ENCODE assay signal across 18 cellular contexts in genomic region chr16:22235839-22236745, GRCh38. TPM values are rescaled to one million over a fixed set of nuclear protein-coding genes. Genes with fewer than 3 reads are reported as not detected.
DNase-seq lines count a peak whose midpoint lies in the region; ATAC-seq, FAIRE-seq and TF ChIP-seq lines count a peak whose summit lies in the region.
"Had no signal": no experiment of that assay in that cellular context is flagged by ENCODE, and none has a peak within 500 bp of the region (broad histone marks: within the 10 kb centered on the region; RNA-seq: fewer than 3 reads in every experiment).

No MANE protein-coding gene starts in this region.

- intact Hi-C loops in HepG2 (cut with micrococcal nuclease; ENCODE audit: unreplicated experiment) (loop anchor here (10.0 kb wide), 1 partner anchor 49 kb away; no protein-coding TSS in a partner anchor), right lobe of liver (cut with DNase I) (no loop called here)

- CTCF ChIA-PET in HepG2 (lab: Yijun Ruan, JAX; ENCODE audit: low intra/inter-chr PET ratio, low total read pairs): no interaction called here

- TF ChIP-seq EP300 in HepG2 (IDR thresholded peaks at IDR 0.05; ENCODE audit: low read depth in 2 of 2, low read length in 2 of 2) (no peak), HepG2 (CRISPR knock-in tag; IDR thresholded peaks at IDR 0.05; ENCODE audit: borderline replicate concordance) (no peak)

- TF ChIP-seq POLR2A in HepG2 (IDR thresholded peaks at IDR 0.05; ENCODE audit: insufficient read depth in 1 of 2, low read depth in 2 of 2, low read length in 2 of 2) (no peak), right lobe of liver (IDR thresholded peaks at IDR 0.05) (no peak)

- H3K79me2 ChIP-seq in HepG2 (ENCODE audit: insufficient read depth, low read length): peaks cover 2% of the 10 kb centered on the region

- WGBS in HepG2 (ENCODE audit: low lambda C conversion rate): 95% methylated on average over 9 of the region's 9 CpGs
- 48% methylated on average over 8 of the region's 9 CpGs for WGBS in right lobe of liver (ENCODE audit: insufficient coverage, low coverage, low lambda C conversion rate, missing lambda C conversion rate)

- no peak overlapping the region for H3K4me3 ChIP-seq in HepG2 (replicated peaks in 1 of 3; ENCODE audit: insufficient read depth in 1 of 3, low read depth in 2 of 3, low read length in 3 of 3)
- H3K4me3 ChIP-seq in right lobe of liver: no peak overlapping the region

- no peak for FAIRE-seq in HepG2 (lab: Jason Lieb, UNC)
- FAIRE-seq: urothelium cell line had no signal

- H3K4me1 Mint-ChIP-seq in T-helper 17 cell: peaks cover 15% of the 10 kb centered on the region

- no peak overlapping the region for H3K4me2 ChIP-seq in HepG2 (ENCODE audit: low read depth, low read length)

- no peak for DNase-seq in HepG2 (ENCODE audit: low spot score)
- DNase-seq in right lobe of liver: no peak
- peak; percentile 21 for DNase-seq in fibroblast of gingiva (ENCODE audit: low read depth)
- DNase-seq in myocyte (ENCODE audit: low read depth): peak; percentile 62
- no peak for DNase-seq in NOMO-1 treated with dmso at 0.1 percent for 144 hours (lab: John Stamatoyannopoulos, UW; ENCODE audit: unreplicated experiment)
- no peak for DNase-seq in T-helper 17 cell
- DNase-seq in SKM-1 treated with dmso at 0.1 percent for 144 hours (lab: John Stamatoyannopoulos, UW; ENCODE audit: unreplicated experiment): no peak
- DNase-seq: ACHN; activated CD4-positive, alpha-beta T cell treated with anti-CD3 and anti-CD28 coated beads for 1 hour; activated effector memory CD4-positive, alpha-beta T cell treated with anti-CD3 and anti-CD28 coated beads, Interleukin-2, amount 50 U/mL, for 16 hours; CD8-positive, alpha-beta memory T cell; HFFc6; NCI-H1436 treated with DMSO at 0.1 percent for 48 hours; NCI-H345 had no signal

- POLR2A ChIA-PET in HepG2 (lab: Yijun Ruan, JAX): no interaction called here

- H3K36me3 ChIP-seq in HepG2 (replicated peaks in 1 of 2; ENCODE audit: control insufficient read depth in 1 of 2, insufficient read depth in 2 of 2, low read length in 2 of 2) (peaks cover 15 to 22% of the 10 kb centered on the region in 2 experiments), right lobe of liver (no peaks in the 10 kb centered on the region)

- ATAC-seq in HepG2 (no peak), right lobe of liver (no peak), HG02981 (IDR thresholded peaks at IDR 0.05; ENCODE audit: unreplicated experiment) (no peak), T-helper 17 cell (no peak)
- ATAC-seq: stimulated activated memory B cell treated with anti-CD40 and anti-IgM and Interleukin-4, amounts not matched to agents 10 μg/mL and 1 μg/mL and 100 μg/mL, for 72 hours had no signal

- TF ChIP-seq RAD21 in HepG2 (CRISPR knock-in tag; IDR thresholded peaks at IDR 0.05): no peak

- H3K9ac ChIP-seq in HepG2 (ENCODE audit: insufficient read depth, low read depth, low read length): no peak overlapping the region

- no peaks in the 10 kb centered on the region for H4K20me1 ChIP-seq in HepG2 (ENCODE audit: insufficient read depth, low read length)

- no peaks in the 10 kb centered on the region for H3K27me3 ChIP-seq in HepG2 (ENCODE audit: control insufficient read depth in 1 of 2, insufficient read depth in 2 of 2, low read length in 2 of 2)
- no peaks in the 10 kb centered on the region for H3K27me3 ChIP-seq in right lobe of liver

- no peaks in the 10 kb centered on the region for H3K36me3 Mint-ChIP-seq in T-helper 17 cell (ENCODE audit: low read depth)

- H3K4me1 ChIP-seq in HepG2 (ENCODE audit: insufficient read depth, low read length) (peaks cover 18% of the 10 kb centered on the region), right lobe of liver (peaks cover 0 to 26% (median 9%) of the 10 kb centered on the region in 4 donors)

- no peaks in the 10 kb centered on the region for H3K27me3 Mint-ChIP-seq in T-helper 17 cell
- H3K27me3 Mint-ChIP-seq: CD8-positive, alpha-beta memory T cell; dendritic cell treated with granulocyte-macrophage colony-stimulating factor and Interleukin-4, amounts not matched to agents 40 ng/mL and 50 ng/mL, for 4 days; stimulated activated memory B cell treated with anti-CD40 and anti-IgM and Interleukin-4, amounts not matched to agents 10 μg/mL and 1 μg/mL and 100 μg/mL, for 72 hours had no signal

- no peak overlapping the region for H2AFZ ChIP-seq in HepG2 (ENCODE audit: low read length)

- no peak overlapping the region for H3K4me3 Mint-ChIP-seq in T-helper 17 cell
- H3K4me3 Mint-ChIP-seq: CD8-positive, alpha-beta memory T cell; dendritic cell treated with granulocyte-macrophage colony-stimulating factor and Interleukin-4, amounts not matched to agents 40 ng/mL and 50 ng/mL, for 4 days; HFFc6; stimulated activated memory B cell treated with anti-CD40 and anti-IgM and Interleukin-4, amounts not matched to agents 10 μg/mL and 1 μg/mL and 100 μg/mL, for 72 hours had no signal

- BruUV-seq in HepG2 (replicated peaks; lab: Mats Ljungman, UMichigan): no TSS peak

- H3K9me3 ChIP-seq in HepG2 (ENCODE audit: low read length) (no peaks in the 10 kb centered on the region), right lobe of liver (no peaks in the 10 kb centered on the region), T-helper 17 cell (ENCODE audit: control insufficient read depth, low read length, poor library complexity, severe bottlenecking) (no peaks in the 10 kb centered on the region)

- H3K27ac Mint-ChIP-seq in T-helper 17 cell: no peak overlapping the region
- H3K27ac Mint-ChIP-seq: dendritic cell treated with granulocyte-macrophage colony-stimulating factor and Interleukin-4, amounts not matched to agents 40 ng/mL and 50 ng/mL, for 4 days; HFFc6; stimulated activated memory B cell treated with anti-CD40 and anti-IgM and Interleukin-4, amounts not matched to agents 10 μg/mL and 1 μg/mL and 100 μg/mL, for 72 hours had no signal

- H3K27ac ChIP-seq in HepG2 (ENCODE audit: extremely low read length, insufficient read depth, low read length) (no peak overlapping the region), right lobe of liver (no peak overlapping the region)

- TF ChIP-seq CTCF in HepG2 (CRISPR knock-in tag; IDR thresholded peaks at IDR 0.05) (no peak), right lobe of liver (IDR thresholded peaks at IDR 0.05) (no peak)

- in situ Hi-C loops in HepG2 (cut with HindIII; ENCODE audit: extremely low pct_ligation_motif_present, low pct_unique_long_range_greater_than_20kb): no loop called here

TF ChIP-seq in HepG2, 621 proteins besides CTCF, POLR2A, EP300 and RAD21:
- TF ChIP-seq FLYWCH1 (CRISPR knock-in tag; IDR thresholded peaks at IDR 0.05): 0 out of 2 replicates have a peak, but pooled peaks have one; percentile 52
- peak; percentile 94 for TF ChIP-seq ZNF121 (CRISPR knock-in tag; IDR thresholded peaks at IDR 0.05)
- peak; percentile 83 for TF ChIP-seq CEBPB (IDR thresholded peaks at IDR 0.05; ENCODE audit: borderline replicate concordance, low read depth, low read length)
- no peak for TF ChIP-seq RNF2 (conservative IDR thresholded peaks at IDR 0.05; ENCODE audit: low read depth)
- TF ChIP-seq HNRNPL (IDR thresholded peaks at IDR 0.05; ENCODE audit: low read depth, low read length): no peak

RNA-seq across cellular contexts. Expression of gene EEF2K, which starts 30.0 kb away (rescaled TPM):
- 14.3 and 23.8 TPM in 2 replicates for total RNA-seq in HepG2 (2016; rRNA removed; fragmentation: Illumina TruSeq; extraction: Trizol)
- total RNA-seq in HepG2 (2016; cell fraction: cytosol; rRNA removed; fragmentation: Illumina TruSeq; extraction: Trizol; ENCODE audit: low read depth): 3.2 and 3.4 TPM in 2 replicates
- total RNA-seq in HepG2 (2016; cell fraction: insoluble cytoplasmic fraction; rRNA removed; fragmentation: Illumina TruSeq; extraction: Trizol): 12.5 and 22.8 TPM in 2 replicates
- 8.3 and 8.6 TPM in 2 replicates for total RNA-seq in HepG2 (2016; cell fraction: membrane; rRNA removed; fragmentation: Illumina TruSeq; extraction: Trizol)
- 20.0 and 25.8 TPM in 2 replicates for total RNA-seq in HepG2 (2016; cell fraction: nucleus; rRNA removed; fragmentation: Illumina TruSeq; extraction: Trizol)
- 20.0 and 22.0 TPM in 2 replicates for polyA plus RNA-seq in HepG2 (2011; rRNA removed)
- 7.4 and 8.9 TPM in 2 replicates for polyA plus RNA-seq in HepG2 (2011; cell fraction: cytosol; rRNA removed)
- 47.8 and 56.1 TPM in 2 replicates for polyA plus RNA-seq in HepG2 (2011; cell fraction: nucleus; rRNA removed)
- 11.0 and 12.1 TPM in 2 replicates for polyA plus RNA-seq in HepG2 (2012)
- 1.1 and 1.2 TPM in 2 replicates for polyA plus RNA-seq in HepG2 (2016; cell fraction: cytosol; fragmentation: Illumina TruSeq; extraction: Trizol; ENCODE audit: low read depth)
- 8.7 and 10.9 TPM in 2 replicates for polyA plus RNA-seq in HepG2 (2016; cell fraction: insoluble cytoplasmic fraction; fragmentation: Illumina TruSeq; extraction: Trizol; ENCODE audit: low read depth)
- polyA plus RNA-seq in HepG2 (2016; cell fraction: membrane; fragmentation: Illumina TruSeq; extraction: Trizol; ENCODE audit: low read depth): 2.6 and 3.0 TPM in 2 replicates
- polyA plus RNA-seq in HepG2 (2016; cell fraction: nucleus; fragmentation: Illumina TruSeq; extraction: Trizol; ENCODE audit: insufficient read depth, low read depth): 33.2 and 35.2 TPM in 2 replicates
- polyA minus RNA-seq in HepG2 (2011; rRNA and poly(A)+ RNA removed; ENCODE audit: low replicate concordance): 52.0 and 57.8 TPM in 2 replicates
- 14.7 and 15.5 TPM in 2 replicates for polyA minus RNA-seq in HepG2 (2011; cell fraction: cytosol; rRNA and poly(A)+ RNA removed)
- 23.9 and 25.6 TPM in 2 replicates for polyA minus RNA-seq in HepG2 (2011; cell fraction: nucleus; rRNA and poly(A)+ RNA removed)
- 10 to 100 TPM in 5 of 6 experiments, 1 to 10 TPM in 1; 10.0 to 17.5 (median 11.5) TPM for total RNA-seq in right lobe of liver
- 19.8 and 22.2 TPM in 2 replicates for total RNA-seq in myocyte
- 10.4 TPM for polyA plus RNA-seq in myocyte (2012)
- total RNA-seq in T-helper 17 cell: 10 to 100 TPM; 14.4 to 14.7 TPM

Comparison
In these comparisons a context has a peak if more than half of its experiments do, and no peak if none do; other contexts are left out.
1. DNase-seq: peak in fibroblast of gingiva (single experiment) and myocyte (single experiment); none in HepG2 (single experiment), right lobe of liver (0 of 3), NOMO-1 treated with dmso at 0.1 percent for 144 hours (single experiment), T-helper 17 cell (0 of 3) and SKM-1 treated with dmso at 0.1 percent for 144 hours (single experiment).